12 cellular contexts compared by ENCODE assay signal in genomic region chr15:77821959-77822256, GRCh38.
DNase-seq lines count a peak whose midpoint lies in the region; ATAC-seq and TF ChIP-seq lines count a peak whose summit lies in the region.
"Had no signal": no experiment of that assay in that cellular context is flagged by ENCODE, and none has a peak within 500 bp of the region (broad histone marks: within the 10 kb centered on the region; RNA-seq: fewer than 3 reads in every experiment).

No MANE protein-coding gene starts in this region.

- H3K4me2 ChIP-seq in neuronal stem cell (ENCODE audit: insufficient read depth, low read length, poor library complexity, severe bottlenecking) = no peak overlapping the region
- H3K4me2 ChIP-seq: BLaER1 treated with 17β-estradiol and CSF1 and Interleukin-3, amounts not matched to agents 10 nM and 100 nM; GM23338 had no signal

- no peak overlapping the region for H4K91ac ChIP-seq in neuronal stem cell (ENCODE audit: low read depth, low read length, poor library complexity)

- no peak overlapping the region for H2BK15ac ChIP-seq in neuronal stem cell (ENCODE audit: low read length)

- H3K27ac ChIP-seq in angular gyrus (ENCODE audit: low read depth, low read length) (peak overlapping the region; percentile 45), neuronal stem cell (replicated peaks; ENCODE audit: low read length) (no peak overlapping the region)
- H3K27ac ChIP-seq: BLaER1 treated with 17β-estradiol and CSF1 and Interleukin-3, amounts not matched to agents 10 nM and 100 nM had no signal

- no peak for TF ChIP-seq POLR2A in lower leg skin (IDR thresholded peaks at IDR 0.05)

- intact Hi-C loops in lower leg skin (cut with DNase I; ENCODE audit: low total_unique reads) = no loop called here

- H3K36me3 Mint-ChIP-seq in glutamatergic neuron (ENCODE audit: unreplicated experiment) = no peaks in the 10 kb centered on the region
- H3K36me3 Mint-ChIP-seq: CD8-positive, alpha-beta T cell had no signal

- no peak overlapping the region for H4K8ac ChIP-seq in neuronal stem cell (ENCODE audit: low read depth, low read length)

- no peak overlapping the region for H3K14ac ChIP-seq in neuronal stem cell (ENCODE audit: low read length)

- H3K4me1 ChIP-seq in neuronal stem cell (ENCODE audit: control insufficient read depth in 2 of 2, insufficient read depth in 1 of 2, low read depth in 1 of 2, low read length in 2 of 2) = peaks cover 9 to 16% of the 10 kb centered on the region in 2 donors

- H3K36me3 ChIP-seq in neuronal stem cell (replicated peaks in 1 of 2; ENCODE audit: control insufficient read depth in 2 of 2, insufficient read depth in 2 of 2, low read length in 2 of 2) = no peaks in the 10 kb centered on the region
- H3K36me3 ChIP-seq: BLaER1 treated with 17β-estradiol and CSF1 and Interleukin-3, amounts not matched to agents 10 nM and 100 nM had no signal

- ATAC-seq in HG02981 (IDR thresholded peaks at IDR 0.05; ENCODE audit: unreplicated experiment) = no peak
- ATAC-seq: CD8-positive, alpha-beta T cell had no signal

- peak overlapping the region; percentile 44 for H2AK5ac ChIP-seq in neuronal stem cell (ENCODE audit: low read depth, low read length)

- peak overlapping the region; percentile 22 for H3K9ac ChIP-seq in neuronal stem cell (ENCODE audit: low read depth, low read length, poor library complexity)

- H3K4ac ChIP-seq in neuronal stem cell (ENCODE audit: low read length) = no peak overlapping the region

- peak overlapping the region; percentile 4 for H3K27ac Mint-ChIP-seq in glutamatergic neuron (ENCODE audit: unreplicated experiment)
- H3K27ac Mint-ChIP-seq: B cell; CD8-positive, alpha-beta T cell; GM23338 had no signal

- no peak for TF ChIP-seq CTCF in glutamatergic neuron (IDR thresholded peaks at IDR 0.05; ENCODE audit: partially characterized antibody, unreplicated experiment)
- no peak for TF ChIP-seq CTCF in lower leg skin (IDR thresholded peaks at IDR 0.05)

- H3K4me3 ChIP-seq in neuronal stem cell (ENCODE audit: low read length in 2 of 2) (no peak overlapping the region), lower leg skin (ENCODE audit: low read depth, poor library complexity, severe bottlenecking) (no peak overlapping the region)
- H3K4me3 ChIP-seq: BLaER1 treated with 17β-estradiol and CSF1 and Interleukin-3, amounts not matched to agents 10 nM and 100 nM; GM23338 had no signal

- no peak overlapping the region for H3K23ac ChIP-seq in neuronal stem cell (ENCODE audit: low read depth, low read length, poor library complexity)

- DNase-seq in NCI-H2171 (lab: John Stamatoyannopoulos, UW) (peak; percentile 63), glutamatergic neuron (peak; percentile 35), neuronal stem cell (ENCODE audit: low spot score) (no peak), lower leg skin (ENCODE audit: low spot score in 2 of 2) (no peak)
- DNase-seq in activated CD4-positive, CD25-positive, alpha-beta regulatory T cell (lab: John Stamatoyannopoulos, UW) = no peak
- DNase-seq: GF-D8 had no signal

- no peaks in the 10 kb centered on the region for H3K79me1 ChIP-seq in neuronal stem cell (ENCODE audit: low read depth, low read length)

- no peak overlapping the region for H2BK5ac ChIP-seq in neuronal stem cell (ENCODE audit: low read length)

- no CpG with 5 or more reads among the region's 2 CpGs for WGBS in neuronal stem cell (ENCODE audit: extremely low coverage in 2 of 2, insufficient read length in 2 of 2, insufficient replicate concordance in 1 of 2), 2 donors
- WGBS in lower leg skin, 2 donors = 79 to 98% methylated on average over 2 of the region's 2 CpGs

- no peak overlapping the region for H2AFZ ChIP-seq in neuronal stem cell (ENCODE audit: low read length)
- H2AFZ ChIP-seq: GM23338 had no signal

- peak overlapping the region; percentile 8 for H2BK120ac ChIP-seq in neuronal stem cell (ENCODE audit: low read depth, low read length)

- peak overlapping the region; percentile 47 for H3K4me3 Mint-ChIP-seq in glutamatergic neuron (ENCODE audit: unreplicated experiment)
- H3K4me3 Mint-ChIP-seq: B cell; CD8-positive, alpha-beta T cell; GM23338 had no signal

- H3K4me1 Mint-ChIP-seq in glutamatergic neuron (ENCODE audit: low read depth, unreplicated experiment) = peaks cover 17% of the 10 kb centered on the region

- H3K9me3 Mint-ChIP-seq in glutamatergic neuron (ENCODE audit: unreplicated experiment) = peaks cover 7% of the 10 kb centered on the region
- H3K9me3 Mint-ChIP-seq: CD8-positive, alpha-beta T cell; GM23338 had no signal

- no peak overlapping the region for H2BK12ac ChIP-seq in neuronal stem cell (ENCODE audit: low read length)

- no peak overlapping the region for H3K18ac ChIP-seq in neuronal stem cell (ENCODE audit: low read length)

- peaks cover 0 to 2% of the 10 kb centered on the region in 2 donors for H3K9me3 ChIP-seq in neuronal stem cell (replicated peaks in 1 of 2; ENCODE audit: control insufficient read depth in 2 of 2, insufficient read depth in 1 of 2, low read depth in 1 of 2, low read length in 2 of 2)
- H3K9me3 ChIP-seq: BLaER1 treated with 17β-estradiol and CSF1 and Interleukin-3, amounts not matched to agents 10 nM and 100 nM had no signal

- H3K27me3 Mint-ChIP-seq in glutamatergic neuron (ENCODE audit: unreplicated experiment) = peaks cover 29% of the 10 kb centered on the region

- H3K27me3 ChIP-seq in neuronal stem cell (ENCODE audit: control insufficient read depth in 3 of 3, insufficient read depth in 3 of 3, low read depth in 1 of 3, low read length in 3 of 3) = peaks cover 10 to 87% (median 36%) of the 10 kb centered on the region in 3 experiments

Comparison
In these comparisons a context has a peak if more than half of its experiments do, and no peak if none do; other contexts are left out.
1. DNase-seq: peak in NCI-H2171 (single experiment) and glutamatergic neuron (single experiment); none in neuronal stem cell (single experiment), lower leg skin (0 of 2) and activated CD4-positive, CD25-positive, alpha-beta regulatory T cell (0 of 4).